ENCODE assay signal across 1 cellular context in genomic region chr11:134439181-134439580, GRCh38.
TF ChIP-seq lines count a peak whose summit lies in the region.

No MANE protein-coding gene starts in this region.

TF ChIP-seq in H1, 55 proteins besides CTCF, POLR2A, EP300 and RAD21 (continued from another document):
- no peak for TF ChIP-seq ATF2 (IDR thresholded peaks at IDR 0.05; ENCODE audit: low read length)
- no peak for TF ChIP-seq TEAD4 (IDR thresholded peaks at IDR 0.05; ENCODE audit: low read depth, low read length)
- TF ChIP-seq CBX8 (IDR thresholded peaks at IDR 0.05; ENCODE audit: borderline replicate concordance, low read depth, low read length) = no peak
- TF ChIP-seq SAP30 (IDR thresholded peaks at IDR 0.05; ENCODE audit: insufficient read depth, insufficient replicate concordance, low read length) = no peak
- TF ChIP-seq SUZ12 (IDR thresholded peaks at IDR 0.05; ENCODE audit: low read length) = no peak
